In the genomic region with DNA sequence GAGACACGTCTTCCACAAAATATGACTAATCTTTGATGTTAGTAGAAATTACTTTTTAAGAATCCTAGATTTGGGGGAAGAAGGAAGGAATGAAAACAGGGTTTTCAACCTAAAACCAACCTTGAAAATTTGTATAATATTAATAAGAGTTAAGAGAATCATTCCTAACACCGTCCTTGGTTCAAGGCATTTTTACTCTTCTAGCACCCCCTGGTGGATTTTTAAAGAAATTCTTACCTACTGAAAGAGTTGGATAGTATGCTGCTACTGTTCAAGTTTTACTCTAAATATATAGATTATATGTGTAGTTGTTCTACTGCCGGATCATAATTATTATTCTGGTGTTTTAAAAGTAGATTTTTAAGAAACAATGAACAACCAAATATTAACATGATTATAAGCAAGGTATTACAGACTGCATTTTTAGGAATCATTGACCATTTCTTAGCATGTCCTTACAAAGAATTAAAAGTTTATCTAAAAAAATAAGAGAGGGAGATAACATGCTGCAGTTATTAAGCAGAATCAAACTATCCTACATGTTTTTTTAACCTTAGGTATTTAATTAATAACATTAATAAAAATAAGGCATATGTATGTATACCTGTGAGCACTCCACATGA, we compare ENCODE assay signal across 8 cellular contexts. TPM values are rescaled to one million over a fixed set of nuclear protein-coding genes. Genes with fewer than 3 reads are reported as not detected.
DNase-seq lines count a peak whose midpoint lies in the region; ATAC-seq and TF ChIP-seq lines count a peak whose summit lies in the region.

No MANE protein-coding gene starts in this region.

- intact Hi-C loops in CD4-positive, alpha-beta memory T cell (cut with micrococcal nuclease) = loop anchor here (1.0 to 5.0 kb wide), 2 partner anchors 889 to 910 kb away; no protein-coding TSS in a partner anchor
- intact Hi-C loops in posterior cingulate gyrus (cut with DNase I) = loop anchor here (1.0 kb wide), 2 partner anchors 889 to 910 kb away; no protein-coding TSS in a partner anchor

- no peak overlapping the region for H3K27ac Mint-ChIP-seq in CD4-positive, alpha-beta memory T cell
- no peak overlapping the region for H3K27ac Mint-ChIP-seq in nephron progenitor cell

- peak in 3 of 5 donors; percentile 8 to 17 (median 17) for DNase-seq in CD4-positive, alpha-beta memory T cell
- DNase-seq in NOMO-1 treated with DMSO at 0.1 percent for 48 hours (lab: John Stamatoyannopoulos, UW; ENCODE audit: unreplicated experiment) (peak; percentile 44), dedifferentiated amniotic fluid mesenchymal stem cell (ENCODE audit: extremely low spot score) (peak; percentile 81), nephron progenitor cell (peak; percentile 13), posterior cingulate gyrus (no peak)
- DNase-seq in activated CD4-positive, alpha-beta T cell treated with anti-CD3 and anti-CD28 coated beads, Interleukin-2, amount 50 U/mL, for 1 hour = no peak

- POLR2A ChIA-PET in CD4-positive, alpha-beta memory T cell (lab: Charles Lee; ENCODE audit: partially characterized antibody) = no interaction called here

- H3K27ac ChIP-seq in CD4-positive, alpha-beta memory T cell (ENCODE audit: low read depth, low read length) = no peak overlapping the region

- no peaks in the 10 kb centered on the region for H3K9me3 Mint-ChIP-seq in CD4-positive, alpha-beta memory T cell
- no peaks in the 10 kb centered on the region for H3K9me3 Mint-ChIP-seq in nephron progenitor cell

- no peaks in the 10 kb centered on the region for H3K4me1 ChIP-seq in CD4-positive, alpha-beta memory T cell (ENCODE audit: insufficient read depth, low read length)

- ATAC-seq in GM19372 (IDR thresholded peaks at IDR 0.05; ENCODE audit: low read depth, unreplicated experiment) (peak; percentile 83), HG03460 (IDR thresholded peaks at IDR 0.05; ENCODE audit: unreplicated experiment) (peak; percentile 83)

- H3K36me3 Mint-ChIP-seq in CD4-positive, alpha-beta memory T cell = no peaks in the 10 kb centered on the region
- H3K36me3 Mint-ChIP-seq in nephron progenitor cell (ENCODE audit: low read depth) = no peaks in the 10 kb centered on the region

- H3K4me3 Mint-ChIP-seq in CD4-positive, alpha-beta memory T cell = no peak overlapping the region
- peak overlapping the region; percentile 9 for H3K4me3 Mint-ChIP-seq in nephron progenitor cell

- no peaks in the 10 kb centered on the region for H3K4me1 Mint-ChIP-seq in CD4-positive, alpha-beta memory T cell
- H3K4me1 Mint-ChIP-seq in nephron progenitor cell = no peaks in the 10 kb centered on the region

- no peaks in the 10 kb centered on the region for H3K27me3 ChIP-seq in CD4-positive, alpha-beta memory T cell (ENCODE audit: insufficient read depth, low read length)

- TF ChIP-seq CTCF in nephron progenitor cell (IDR thresholded peaks at IDR 0.05) = peak; percentile 79

- H3K9me3 ChIP-seq in CD4-positive, alpha-beta memory T cell (ENCODE audit: control insufficient read depth in 1 of 2, low read length in 2 of 2) = no peaks in the 10 kb centered on the region

- H3K36me3 ChIP-seq in CD4-positive, alpha-beta memory T cell (ENCODE audit: insufficient read depth, low read length) = no peaks in the 10 kb centered on the region

- no peak overlapping the region for H3K4me3 ChIP-seq in CD4-positive, alpha-beta memory T cell (ENCODE audit: low read length in 2 of 2)

- CTCF ChIA-PET in CD4-positive, alpha-beta memory T cell (lab: Charles Lee; ENCODE audit: partially characterized antibody) = no interaction called here

- no peaks in the 10 kb centered on the region for H3K27me3 Mint-ChIP-seq in CD4-positive, alpha-beta memory T cell
- no peaks in the 10 kb centered on the region for H3K27me3 Mint-ChIP-seq in nephron progenitor cell (ENCODE audit: low read depth, poor library complexity)

RNA-seq across cellular contexts. Expression of gene SLITRK6, which starts 7.4 kb away (rescaled TPM):
- total RNA-seq in CD4-positive, alpha-beta memory T cell = not detected
- not detected for polyA plus RNA-seq in CD4-positive, alpha-beta memory T cell

Comparison
In these comparisons a context has a peak if more than half of its experiments do, and no peak if none do; other contexts are left out.
1. DNase-seq: peak in CD4-positive, alpha-beta memory T cell (3 of 5), NOMO-1 treated with DMSO at 0.1 percent for 48 hours (single experiment), dedifferentiated amniotic fluid mesenchymal stem cell (single experiment) and nephron progenitor cell (single experiment); none in activated CD4-positive, alpha-beta T cell treated with anti-CD3 and anti-CD28 coated beads, Interleukin-2, amount 50 U/mL, for 1 hour (single experiment) and posterior cingulate gyrus (0 of 10).